ENCODE assay signal across 24 cellular contexts in genomic region chr13:113938716-113939115, GRCh38. TPM values are rescaled to one million over a fixed set of nuclear protein-coding genes. Genes with fewer than 3 reads are reported as not detected.
DNase-seq lines count a peak whose midpoint lies in the region; ATAC-seq and TF ChIP-seq lines count a peak whose summit lies in the region.
"Had no signal": no experiment of that assay in that cellular context is flagged by ENCODE, and none has a peak within 500 bp of the region (broad histone marks: within the 10 kb centered on the region; RNA-seq: fewer than 3 reads in every experiment).

No MANE protein-coding gene starts in this region.

- no peaks in the 10 kb centered on the region for H3K9me3 ChIP-seq in gastrocnemius medialis
- H3K9me3 ChIP-seq: Caco-2, SJCRH30, upper lobe of left lung had no signal

- H3K27ac ChIP-seq in gastrocnemius medialis = no peak overlapping the region
- H3K27ac ChIP-seq: 22Rv1, SJCRH30, upper lobe of left lung had no signal

- ATAC-seq in gastrocnemius medialis = no peak
- ATAC-seq: activated CD8-positive, alpha-beta T cell treated with anti-CD3 and anti-CD28 coated beads for 36 hours; activated T-cell treated with anti-CD3 and anti-CD28 coated beads, Interleukin-2, amount 50 U/mL, for 4 hours had no signal

- DNase-seq in DMS 273 (lab: John Stamatoyannopoulos, UW; ENCODE audit: unreplicated experiment) = peak; percentile 47
- no peak for DNase-seq in DMS 273 treated with DMSO at 0.1 percent for 48 hours (lab: John Stamatoyannopoulos, UW)
- peak; percentile 59 for DNase-seq in H7
- peak; percentile 59 for DNase-seq in NCI-H69 (lab: John Stamatoyannopoulos, UW)
- DNase-seq in left kidney (ENCODE audit: low read depth, low spot score) = peak; percentile 54
- DNase-seq in gastrocnemius medialis = no peak
- DNase-seq in NCI-H2196 treated with DMSO at 0.1 percent for 48 hours (lab: John Stamatoyannopoulos, UW; ENCODE audit: unreplicated experiment) = no peak
- DNase-seq in putamen (ENCODE audit: low spot score) = no peak
- DNase-seq: activated CD4-positive, CD25-positive, alpha-beta regulatory T cell; activated CD8-positive, alpha-beta T cell treated with anti-CD3 and anti-CD28 coated beads for 36 hours; activated naive CD4-positive, alpha-beta T cell treated with anti-CD3 and anti-CD28 coated beads, Interleukin-2, amount 50 U/mL, for 16 hours; activated T-cell treated with anti-CD3 and anti-CD28 coated beads, Interleukin-2, amount 50 U/mL, for 4 hours; AML-193; Caco-2; endodermal cell; GOT3; immature natural killer cell; NCI-H1436 treated with DMSO at 0.1 percent for 48 hours; NCI-H526 treated with DMSO at 0.1 percent for 48 hours; upper lobe of left lung had no signal

- H3K36me3 ChIP-seq in H7 (replicated peaks; ENCODE audit: control insufficient read depth, insufficient read depth, low read length) = no peaks in the 10 kb centered on the region
- H3K36me3 ChIP-seq in gastrocnemius medialis = no peaks in the 10 kb centered on the region
- H3K36me3 ChIP-seq: SJCRH30, upper lobe of left lung had no signal

- in situ Hi-C loops in gastrocnemius medialis (cut with MboI; ENCODE audit: low sequenced_read_pairs in 4 of 4) = no loop called here

- TF ChIP-seq POLR2A in gastrocnemius medialis (IDR thresholded peaks at IDR 0.05) = no peak

- intact Hi-C loops in gastrocnemius medialis (cut with DNase I; ENCODE audit: low total_unique reads) = no loop called here

- H3K4me3 ChIP-seq in H7 (ENCODE audit: insufficient read depth, low read depth, low read length) = no peak overlapping the region
- H3K4me3 ChIP-seq in gastrocnemius medialis = no peak overlapping the region
- H3K4me3 ChIP-seq: lung, SJCRH30, upper lobe of left lung had no signal

- TF ChIP-seq CTCF in gastrocnemius medialis (IDR thresholded peaks at IDR 0.05 in 4 of 5, conservative IDR thresholded peaks at IDR 0.05 in 1 of 5) = no peak

- peaks cover 0 to 6% of the 10 kb centered on the region in 2 donors for H3K4me1 ChIP-seq in gastrocnemius medialis

- H3K27me3 ChIP-seq in H7 (ENCODE audit: control insufficient read depth, insufficient read depth, low read length) = no peaks in the 10 kb centered on the region
- peaks cover 0 to 15% (median 9%) of the 10 kb centered on the region in 3 donors for H3K27me3 ChIP-seq in gastrocnemius medialis
- H3K27me3 ChIP-seq: upper lobe of left lung had no signal

RNA-seq across cellular contexts. Expression of gene C13orf46, which starts 35.2 kb away (rescaled TPM):
- not detected in 2 replicates for total RNA-seq in H7 (2014; rRNA removed; shearing (Covaris generic))
- under 1 TPM in 3 of 4 donors, not detected in 1; 0.10 to 0.69 (median 0.15) TPM for total RNA-seq in gastrocnemius medialis
- total RNA-seq: Caco-2, G401 had no signal

Comparison
In these comparisons a context has a peak if more than half of its experiments do, and no peak if none do; other contexts are left out.
1. DNase-seq: peak in DMS 273 (single experiment), H7 (single experiment), NCI-H69 (single experiment) and left kidney (single experiment); none in DMS 273 treated with DMSO at 0.1 percent for 48 hours (single experiment), gastrocnemius medialis (0 of 2), NCI-H2196 treated with DMSO at 0.1 percent for 48 hours (single experiment) and putamen (single experiment).